Comparison of ENCODE assay signal across 15 cellular contexts in the genomic region with DNA sequence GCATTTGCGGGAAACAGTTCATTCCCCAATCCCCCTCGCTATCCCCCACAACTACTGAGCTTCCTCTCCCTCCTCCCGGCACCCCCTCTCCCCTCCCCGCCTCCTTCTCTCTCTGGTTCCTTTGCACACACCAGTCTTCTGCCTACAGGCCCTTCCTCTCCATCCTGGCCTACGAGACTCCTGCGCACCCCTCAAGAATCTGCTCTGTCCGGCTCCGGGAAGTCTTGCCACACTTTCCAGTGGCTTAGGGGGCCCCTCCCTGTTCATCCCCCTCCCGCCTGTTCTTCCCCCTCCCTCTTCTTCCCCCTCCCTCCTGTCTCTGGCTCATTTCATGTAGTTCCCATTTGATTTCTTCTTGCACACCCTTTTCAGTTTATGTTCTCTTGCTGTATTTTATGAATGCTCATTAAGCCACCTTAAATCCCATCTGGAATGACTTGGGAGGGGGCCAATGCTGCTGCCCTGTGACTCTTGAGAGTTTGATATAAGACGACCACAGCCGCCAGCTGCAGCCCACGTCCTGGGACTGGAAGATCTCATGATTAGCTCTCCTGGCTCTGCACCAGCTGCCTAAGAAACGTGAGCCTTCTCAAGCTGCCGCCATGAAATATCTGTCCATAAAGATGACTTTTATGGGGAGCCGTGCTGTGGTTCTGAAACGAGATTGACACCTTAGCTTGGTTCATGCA. TPM values are rescaled to one million over a fixed set of nuclear protein-coding genes. Genes with fewer than 3 reads are reported as not detected.
DNase-seq lines count a peak whose midpoint lies in the region; ATAC-seq, FAIRE-seq and TF ChIP-seq lines count a peak whose summit lies in the region.
"Had no signal": no experiment of that assay in that cellular context is flagged by ENCODE, and none has a peak within 500 bp of the region (broad histone marks: within the 10 kb centered on the region; RNA-seq: fewer than 3 reads in every experiment).

No MANE protein-coding gene starts in this region.

- H3K9me3 Mint-ChIP-seq in astrocyte (ENCODE audit: unreplicated experiment) = peaks cover 3% of the 10 kb centered on the region
- H3K9me3 Mint-ChIP-seq in activated T-helper 17 cell treated with anti-CD3 and anti-CD28 coated beads, Interleukin-2, amount 50 U/mL, for 72 hours = no peaks in the 10 kb centered on the region
- H3K9me3 Mint-ChIP-seq: activated T-cell treated with anti-CD3 and anti-CD28 coated beads, Interleukin-2, amount 50 U/mL, for 24 hours; T-cell; type B pancreatic cell had no signal

- H3K9ac ChIP-seq in astrocyte (ENCODE audit: low read length) = no peak overlapping the region
- H3K9ac ChIP-seq: parathyroid adenoma had no signal

- H3K36me3 ChIP-seq in astrocyte (ENCODE audit: insufficient read depth, low read length) = no peaks in the 10 kb centered on the region

- peaks cover 12% of the 10 kb centered on the region for H3K4me1 Mint-ChIP-seq in astrocyte (ENCODE audit: low read depth, unreplicated experiment)
- no peaks in the 10 kb centered on the region for H3K4me1 Mint-ChIP-seq in activated T-helper 17 cell treated with anti-CD3 and anti-CD28 coated beads, Interleukin-2, amount 50 U/mL, for 72 hours
- H3K4me1 Mint-ChIP-seq: activated CD4-positive, alpha-beta T cell treated with anti-CD3 and anti-CD28 coated beads for 36 hours had no signal

- H3K79me2 ChIP-seq in astrocyte (ENCODE audit: insufficient read depth, low read length) = no peaks in the 10 kb centered on the region
- H3K79me2 ChIP-seq: parathyroid adenoma had no signal

- H3K4me2 ChIP-seq in astrocyte (ENCODE audit: low read length) = no peak overlapping the region

- no peaks in the 10 kb centered on the region for H4K20me1 ChIP-seq in astrocyte (ENCODE audit: insufficient read depth, low read length)

- no peak for ATAC-seq in HG02588 (IDR thresholded peaks at IDR 0.05; ENCODE audit: unreplicated experiment)
- no peak for ATAC-seq in activated T-helper 17 cell treated with anti-CD3 and anti-CD28 coated beads, Interleukin-2, amount 50 U/mL, for 72 hours (replicated peaks)
- ATAC-seq in GM21367 (IDR thresholded peaks at IDR 0.05; ENCODE audit: unreplicated experiment) = no peak
- ATAC-seq: activated CD4-positive, alpha-beta T cell treated with anti-CD3 and anti-CD28 coated beads for 36 hours; T-cell had no signal

- H3K27me3 ChIP-seq in astrocyte (ENCODE audit: insufficient read depth, low read length) = peaks cover 5% of the 10 kb centered on the region

- H3K36me3 Mint-ChIP-seq in astrocyte (ENCODE audit: low read depth, unreplicated experiment) = no peaks in the 10 kb centered on the region
- no peaks in the 10 kb centered on the region for H3K36me3 Mint-ChIP-seq in activated T-helper 17 cell treated with anti-CD3 and anti-CD28 coated beads, Interleukin-2, amount 50 U/mL, for 72 hours (ENCODE audit: low read depth)
- H3K36me3 Mint-ChIP-seq: T-cell, type B pancreatic cell had no signal

- H3K27me3 Mint-ChIP-seq in astrocyte (ENCODE audit: low read depth, unreplicated experiment) = peaks cover 10% of the 10 kb centered on the region
- H3K27me3 Mint-ChIP-seq in activated T-helper 17 cell treated with anti-CD3 and anti-CD28 coated beads, Interleukin-2, amount 50 U/mL, for 72 hours = peaks cover 14% of the 10 kb centered on the region
- H3K27me3 Mint-ChIP-seq: activated CD4-positive, alpha-beta T cell treated with anti-CD3 and anti-CD28 coated beads for 36 hours; activated T-cell treated with anti-CD3 and anti-CD28 coated beads, Interleukin-2, amount 50 U/mL, for 24 hours; type B pancreatic cell had no signal

- no peak overlapping the region for H3K27ac ChIP-seq in astrocyte (ENCODE audit: low read depth, low read length)
- H3K27ac ChIP-seq: parathyroid adenoma had no signal

- H3K4me1 ChIP-seq in astrocyte (ENCODE audit: insufficient read depth, low read length) = no peaks in the 10 kb centered on the region
- H3K4me1 ChIP-seq: parathyroid adenoma had no signal

- no peak overlapping the region for H3K4me3 ChIP-seq in astrocyte (ENCODE audit: insufficient read depth, low read depth, low read length)

- no peaks in the 10 kb centered on the region for H3K9me3 ChIP-seq in astrocyte (ENCODE audit: insufficient read depth, low read depth, low read length)

- H3K27ac Mint-ChIP-seq in astrocyte (ENCODE audit: unreplicated experiment) = no peak overlapping the region
- no peak overlapping the region for H3K27ac Mint-ChIP-seq in activated T-helper 17 cell treated with anti-CD3 and anti-CD28 coated beads, Interleukin-2, amount 50 U/mL, for 72 hours
- H3K27ac Mint-ChIP-seq: activated CD4-positive, alpha-beta T cell treated with anti-CD3 and anti-CD28 coated beads for 36 hours; activated T-cell treated with anti-CD3 and anti-CD28 coated beads, Interleukin-2, amount 50 U/mL, for 24 hours; T-cell; type B pancreatic cell had no signal

- peak; percentile 22 for DNase-seq in Ammon's horn (ENCODE audit: low spot score)
- peak; percentile 33 for DNase-seq in HEK293T (ENCODE audit: extremely low spot score)
- DNase-seq in astrocyte (ENCODE audit: low read depth) = peak; percentile 13
- DNase-seq in mucosa of gallbladder (ENCODE audit: low spot score) = peak; percentile 13
- no peak for DNase-seq in NCI-H2196 treated with DMSO at 0.1 percent for 48 hours (lab: John Stamatoyannopoulos, UW; ENCODE audit: unreplicated experiment)
- DNase-seq: activated CD4-positive, alpha-beta T cell treated with anti-CD3 and anti-CD28 coated beads for 36 hours; activated T-cell treated with anti-CD3 and anti-CD28 coated beads, Interleukin-2, amount 50 U/mL, for 24 hours; GOT3; NCI-H2107; T-cell had no signal

- TF ChIP-seq CTCF in astrocyte (IDR thresholded peaks at IDR 0.05; ENCODE audit: insufficient read depth, low read depth, low read length) = no peak

- CTCF ChIA-PET in HEK293T (lab: Yijun Ruan, JAX) = no interaction called here

- no peak for FAIRE-seq in astrocyte (lab: Jason Lieb, UNC)

- POLR2A ChIA-PET in HEK293T (lab: Yijun Ruan, JAX) = no interaction called here

- no peak overlapping the region for H2AFZ ChIP-seq in astrocyte (ENCODE audit: low read depth, low read length)
- H2AFZ ChIP-seq: parathyroid adenoma had no signal

- no peak overlapping the region for H3K4me3 Mint-ChIP-seq in astrocyte (ENCODE audit: unreplicated experiment)
- H3K4me3 Mint-ChIP-seq in activated T-helper 17 cell treated with anti-CD3 and anti-CD28 coated beads, Interleukin-2, amount 50 U/mL, for 72 hours = no peak overlapping the region
- H3K4me3 Mint-ChIP-seq: activated CD4-positive, alpha-beta T cell treated with anti-CD3 and anti-CD28 coated beads for 36 hours; activated T-cell treated with anti-CD3 and anti-CD28 coated beads, Interleukin-2, amount 50 U/mL, for 24 hours; T-cell; type B pancreatic cell had no signal

TF ChIP-seq in HEK293T, 16 proteins besides CTCF, POLR2A, EP300 and RAD21:
- TF ChIP-seq L3MBTL2 (conservative IDR thresholded peaks at IDR 0.05) = no peak
- TF ChIP-seq FOXA1 (IDR thresholded peaks at IDR 0.05) = no peak
- no peak for TF ChIP-seq TARDBP (IDR thresholded peaks at IDR 0.05)
- TF ChIP-seq, protein P1, sequence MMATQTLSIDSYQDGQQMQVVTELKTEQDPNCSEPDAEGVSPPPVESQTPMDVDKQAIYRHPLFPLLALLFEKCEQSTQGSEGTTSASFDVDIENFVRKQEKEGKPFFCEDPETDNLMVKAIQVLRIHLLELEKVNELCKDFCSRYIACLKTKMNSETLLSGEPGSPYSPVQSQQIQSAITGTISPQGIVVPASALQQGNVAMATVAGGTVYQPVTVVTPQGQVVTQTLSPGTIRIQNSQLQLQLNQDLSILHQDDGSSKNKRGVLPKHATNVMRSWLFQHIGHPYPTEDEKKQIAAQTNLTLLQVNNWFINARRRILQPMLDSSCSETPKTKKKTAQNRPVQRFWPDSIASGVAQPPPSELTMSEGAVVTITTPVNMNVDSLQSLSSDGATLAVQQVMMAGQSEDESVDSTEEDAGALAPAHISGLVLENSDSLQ (IDR thresholded peaks at IDR 0.05) = peak; percentile 94
- TF ChIP-seq SP1 (IDR thresholded peaks at IDR 0.05) = no peak
- TF ChIP-seq SUZ12 (IDR thresholded peaks at IDR 0.05) = no peak
- no peak for TF ChIP-seq CTBP1 (IDR thresholded peaks at IDR 0.05; ENCODE audit: borderline replicate concordance)
- TF ChIP-seq FOXM1 (IDR thresholded peaks at IDR 0.05; ENCODE audit: borderline replicate concordance) = no peak

RNA-seq across cellular contexts. Expression of a gene that starts 50.9 kb away (rescaled TPM):
- total RNA-seq in astrocyte = 30.7 and 36.2 TPM in 2 replicates
- 33.0 TPM for total RNA-seq in mucosa of gallbladder
- 10 to 100 TPM; 14.8 to 33.3 TPM for total RNA-seq in activated T-helper 17 cell treated with anti-CD3 and anti-CD28 coated beads, Interleukin-2, amount 50 U/mL, for 72 hours
